ENCODE assay signal across 21 cellular contexts in genomic region chr10:60299390-60299778, GRCh38.
"Had no signal": no experiment of that assay in that cellular context is flagged by ENCODE, and none has a peak within 500 bp of the region (broad histone marks: within the 10 kb centered on the region; RNA-seq: fewer than 3 reads in every experiment).

No MANE protein-coding gene starts in this region.

- H3K9me3 ChIP-seq: testis had no signal

- DNase-seq: activated CD8-positive, alpha-beta memory T cell treated with anti-CD3 and anti-CD28 coated beads for 24 hours; activated CD8-positive, alpha-beta memory T cell treated with anti-CD3 and anti-CD28 coated beads, Interleukin-2, amount 50 U/mL, for 48 hours; activated effector memory CD4-positive, alpha-beta T cell treated with Interleukin-2 at 50 U/mL for 16 hours; activated naive CD4-positive, alpha-beta T cell treated with anti-CD3 and anti-CD28 coated beads, Interleukin-2, amount 10 ng/mL, durations not matched to agents 7 days and 5 days; activated naive CD8-positive, alpha-beta T cell treated with anti-CD3 and anti-CD28 coated beads, Interleukin-2, amount 50 U/mL, for 24 hours; activated T-cell treated with anti-CD3 and anti-CD28 coated beads, Interleukin-2, amount 50 U/mL, for 48 hours; anterior cingulate cortex; cortex of kidney; effector CD4-positive, alpha-beta T cell; midbrain; nephron progenitor cell; nucleus accumbens; posterior cingulate gyrus; retina; small intestine; stimulated activated CD4-positive, alpha-beta T cell treated with anti-CD3 and anti-CD28 coated beads, Interleukin-4, amount 100 ng/mL, for 24 hours; T1000; testis had no signal

- H3K4me3 ChIP-seq: hepatocyte, testis had no signal

- H3K27me3 ChIP-seq: hepatocyte, testis had no signal

- H3K4me1 ChIP-seq: testis had no signal

- ATAC-seq: activated CD4-positive, CD25-positive, alpha-beta regulatory T cell treated with anti-CD3 and anti-CD28 coated beads, Interleukin-2, amount 50 U/mL, for 24 hours; activated naive CD8-positive, alpha-beta T cell treated with anti-CD3 and anti-CD28 coated beads, Interleukin-2, amount 50 U/mL, for 24 hours; stimulated activated memory B cell treated with anti-CD40 and anti-IgM and Interleukin-4, amounts not matched to agents 10 μg/mL and 1 μg/mL and 100 μg/mL, for 72 hours had no signal

- H3K27ac ChIP-seq: testis had no signal
